In the genomic region with DNA sequence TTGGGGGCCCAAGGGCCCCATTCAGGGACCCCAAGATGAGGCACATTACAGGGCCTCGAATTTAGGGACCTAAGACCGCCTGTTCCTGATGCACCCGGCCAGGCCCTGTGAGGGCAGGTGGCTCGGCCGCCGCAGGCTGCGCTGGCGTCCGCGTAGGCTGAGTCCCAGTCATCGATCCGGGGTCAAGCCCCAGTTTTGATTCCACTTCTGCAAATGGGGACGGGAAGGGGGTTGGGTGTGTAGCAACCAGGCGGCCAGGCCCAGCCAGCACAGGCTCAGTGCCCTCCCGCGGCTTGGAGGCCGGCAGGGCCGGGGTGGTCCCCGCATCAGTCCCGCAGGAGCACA, we compare ENCODE assay signal across 8 cellular contexts. TPM values are rescaled to one million over a fixed set of nuclear protein-coding genes. Genes with fewer than 3 reads are reported as not detected.
DNase-seq lines count a peak whose midpoint lies in the region; ATAC-seq, FAIRE-seq and TF ChIP-seq lines count a peak whose summit lies in the region.

No MANE protein-coding gene starts in this region.

- ATAC-seq in A549 (peak in 1 of 2 experiments; percentile 81; a peak in 2 of 6 replicates), left lobe of liver (peak; percentile 81), GM21619 (IDR thresholded peaks at IDR 0.05; ENCODE audit: unreplicated experiment) (no peak)
- ATAC-seq in activated naive CD8-positive, alpha-beta T cell treated with anti-CD3 and anti-CD28 coated beads, Interleukin-2, amount 10 ng/mL, durations not matched to agents 7 days and 5 days (ENCODE audit: low read depth) = no peak

- no peak overlapping the region for H3K27ac Mint-ChIP-seq in H9
- H3K27ac Mint-ChIP-seq in activated naive CD8-positive, alpha-beta T cell treated with anti-CD3 and anti-CD28 coated beads, Interleukin-2, amount 10 ng/mL, durations not matched to agents 7 days and 5 days = peak overlapping the region; percentile 96

- H3K36me3 Mint-ChIP-seq in H9 (ENCODE audit: insufficient read depth in 1 of 3, low read depth in 3 of 3) = no peaks in the 10 kb centered on the region
- peaks cover 1% of the 10 kb centered on the region for H3K36me3 Mint-ChIP-seq in activated naive CD8-positive, alpha-beta T cell treated with anti-CD3 and anti-CD28 coated beads, Interleukin-2, amount 10 ng/mL, durations not matched to agents 7 days and 5 days

- H3K27ac ChIP-seq in A549 (peak overlapping the region; percentile 77 to 95), H9 (ENCODE audit: insufficient read length, low read depth, low read length) (no peak overlapping the region), tibial nerve (peak overlapping the region in 3 of 4 donors; percentile 11 to 78 (median 58))

- H3K23ac ChIP-seq in H9 (ENCODE audit: insufficient read length, low read depth, low read length) = no peak overlapping the region

- H3K4me2 ChIP-seq in A549 = peak overlapping the region; percentile 67
- peak overlapping the region; percentile 99 for H3K4me2 ChIP-seq in H9 (ENCODE audit: insufficient read depth, insufficient read length, low read length)

- peaks cover 1% of the 10 kb centered on the region for H3K27me3 Mint-ChIP-seq in H9 (ENCODE audit: low read depth)
- no peaks in the 10 kb centered on the region for H3K27me3 Mint-ChIP-seq in activated naive CD8-positive, alpha-beta T cell treated with anti-CD3 and anti-CD28 coated beads, Interleukin-2, amount 10 ng/mL, durations not matched to agents 7 days and 5 days

- no peak overlapping the region for H2BK12ac ChIP-seq in H9 (ENCODE audit: insufficient read length, low read depth, low read length)

- no peak overlapping the region for H2AK5ac ChIP-seq in H9 (ENCODE audit: insufficient read length, low read length)

- peaks cover 4% of the 10 kb centered on the region for H3K23me2 ChIP-seq in H9 (ENCODE audit: insufficient read length, low read depth, low read length, poor library complexity, severe bottlenecking)

- no peak overlapping the region for H2BK5ac ChIP-seq in H9 (ENCODE audit: insufficient read length, low read length)

- H3K9ac ChIP-seq in H9 (ENCODE audit: extremely low read depth, insufficient read length, low read length) = peak overlapping the region; percentile 91

- TF ChIP-seq EP300 in A549 (IDR thresholded peaks at IDR 0.05) (no peak), tibial nerve (IDR thresholded peaks at IDR 0.05) (no peak)

- no peak for TF ChIP-seq CTCF in A549 (IDR thresholded peaks at IDR 0.05)
- no peak for TF ChIP-seq CTCF in H9 (conservative IDR thresholded peaks at IDR 0.05)
- no peak for TF ChIP-seq CTCF in tibial nerve (IDR thresholded peaks at IDR 0.05)

- H4K8ac ChIP-seq in H9 (replicated peaks; ENCODE audit: insufficient read length, low read depth, low read length) = no peak overlapping the region

- POLR2A ChIA-PET in A549 (lab: Yijun Ruan, JAX) = no interaction called here
- POLR2A ChIA-PET in activated naive CD8-positive, alpha-beta T cell treated with anti-CD3 and anti-CD28 coated beads, Interleukin-2, amount 10 ng/mL, durations not matched to agents 7 days and 5 days (lab: Charles Lee) = no interaction called here

- H3K4me1 ChIP-seq in A549 (no peaks in the 10 kb centered on the region), H9 (ENCODE audit: insufficient read depth, low read length) (no peaks in the 10 kb centered on the region; the same call in 1 of the 2 replicates), tibial nerve (peaks cover 0 to 10% (median 3%) of the 10 kb centered on the region in 4 donors)

- H3K4me3 ChIP-seq in A549 (peak overlapping the region; percentile 62), tibial nerve (peak overlapping the region; percentile 49 to 66 (median 54))

- H3K18ac ChIP-seq in H9 (ENCODE audit: insufficient read length, low read depth, low read length) = peak overlapping the region; percentile 73

- no peak overlapping the region for H4K5ac ChIP-seq in H9 (ENCODE audit: insufficient read length, low read depth, low read length)

- FAIRE-seq in A549 (lab: Jason Lieb, UNC) = no peak
- FAIRE-seq in frontal cortex (lab: Jason Lieb, UNC) = no peak

- peaks cover 0 to under 1% (median 0%) of the 10 kb centered on the region in 3 donors for H3K36me3 ChIP-seq in tibial nerve

- no peak for TF ChIP-seq POLR2A in A549 (IDR thresholded peaks at IDR 0.05; ENCODE audit: low read length)
- TF ChIP-seq POLR2A in tibial nerve (IDR thresholded peaks at IDR 0.05) = no peak

- H2BK120ac ChIP-seq in H9 (ENCODE audit: low read depth, low read length, poor library complexity, severe bottlenecking) = no peak overlapping the region

- no peak overlapping the region for H3K4ac ChIP-seq in H9 (ENCODE audit: low read depth, low read length)

- H3K27me3 ChIP-seq in H9 (ENCODE audit: insufficient read depth, low read length) (no peaks in the 10 kb centered on the region), tibial nerve (no peaks in the 10 kb centered on the region)

- peak overlapping the region; percentile 88 to 89 for H3K4me3 Mint-ChIP-seq in H9
- peak overlapping the region; percentile 93 for H3K4me3 Mint-ChIP-seq in activated naive CD8-positive, alpha-beta T cell treated with anti-CD3 and anti-CD28 coated beads, Interleukin-2, amount 10 ng/mL, durations not matched to agents 7 days and 5 days

- no peak overlapping the region for H2BK20ac ChIP-seq in H9 (ENCODE audit: low read depth, low read length, poor library complexity, severe bottlenecking)

- no peak overlapping the region for H2AFZ ChIP-seq in H9 (ENCODE audit: low read length)

- no peak overlapping the region for H2BK15ac ChIP-seq in H9 (ENCODE audit: low read depth, low read length)

- DNase-seq in A549 (ENCODE audit: low read depth in 1 of 2, low spot score in 1 of 2) (no peak), H9 (no peak), left lobe of liver (ENCODE audit: low spot score) (no peak), tibial nerve (ENCODE audit: low spot score in 2 of 2) (no peak), SW480 (ENCODE audit: low spot score) (no peak), frontal cortex (ENCODE audit: low spot score in 2 of 2) (no peak)
- no peak for DNase-seq in activated naive CD8-positive, alpha-beta T cell treated with anti-CD3 and anti-CD28 coated beads, Interleukin-2, amount 10 ng/mL, durations not matched to agents 7 days and 5 days

- no peaks in the 10 kb centered on the region for H3K79me1 ChIP-seq in H9 (ENCODE audit: insufficient read depth, low read depth, low read length, poor library complexity, severe bottlenecking)

- WGBS in A549 (ENCODE audit: missing lambda C conversion rate) = no CpG with 5 or more reads among the region's 20 CpGs
- no CpG with 5 or more reads among the region's 20 CpGs for WGBS in H9 (ENCODE audit: extremely low coverage, insufficient read length, low lambda C conversion rate)
- 30% methylated on average over 12 of the region's 20 CpGs; no CpG with 5 or more reads in 1 of the 2 donors for WGBS in tibial nerve, 2 donors

- no peak for TF ChIP-seq RAD21 in A549 (conservative IDR thresholded peaks at IDR 0.05 in 1 of 2, IDR thresholded peaks at IDR 0.05 in 1 of 2)

- peak overlapping the region; percentile 79; the same call in 1 of the 2 replicates for H3K14ac ChIP-seq in H9 (ENCODE audit: insufficient read depth, low read length)

- no peak overlapping the region for H3K56ac ChIP-seq in H9 (ENCODE audit: insufficient read length, low read depth, low read length)

- H3K9me3 ChIP-seq in A549 (peaks cover 5% of the 10 kb centered on the region; the same call in 1 of the 3 replicates), H9 (ENCODE audit: control insufficient read depth, low read depth, low read length) (no peaks in the 10 kb centered on the region), tibial nerve (no peaks in the 10 kb centered on the region)

- H3K79me2 ChIP-seq in H9 (ENCODE audit: insufficient read depth, low read length) = no peaks in the 10 kb centered on the region

- no peaks in the 10 kb centered on the region for H4K20me1 ChIP-seq in H9 (ENCODE audit: control insufficient read depth, insufficient read depth, insufficient read length)

- CTCF ChIA-PET in A549 (lab: Yijun Ruan, JAX) = no interaction called here

- H3K9me3 Mint-ChIP-seq in H9 = no peaks in the 10 kb centered on the region
- H3K9me3 Mint-ChIP-seq in activated naive CD8-positive, alpha-beta T cell treated with anti-CD3 and anti-CD28 coated beads, Interleukin-2, amount 10 ng/mL, durations not matched to agents 7 days and 5 days = no peaks in the 10 kb centered on the region

- peaks cover 13 to 14% of the 10 kb centered on the region in 2 experiments for H3K4me1 Mint-ChIP-seq in H9
- H3K4me1 Mint-ChIP-seq in activated naive CD8-positive, alpha-beta T cell treated with anti-CD3 and anti-CD28 coated beads, Interleukin-2, amount 10 ng/mL, durations not matched to agents 7 days and 5 days = peaks cover 8% of the 10 kb centered on the region

- H3T11ph ChIP-seq in H9 (ENCODE audit: low read length) = no peak overlapping the region

- H4K91ac ChIP-seq in H9 (ENCODE audit: insufficient read length, low read depth, low read length) = no peak overlapping the region

TF ChIP-seq in A549, 52 proteins besides CTCF, POLR2A, EP300 and RAD21 (continues in another document):
- no peak for TF ChIP-seq MAFK (IDR thresholded peaks at IDR 0.05; ENCODE audit: partially characterized antibody)

RNA-seq across cellular contexts. Expression of a gene that starts 0.3 kb away (rescaled TPM):
- polyA plus RNA-seq in A549 (2011; rRNA removed) (20.7 and 24.7 TPM in 2 replicates), A549 (2017; fragmentation: RNase III; extraction: RNeasy Plus Mini Kit Qiagen cat#74134 plus additional on column Dnase treatment) (9.7 to 10.7 TPM (median 9.8 TPM) in 3 replicates)
- polyA plus RNA-seq in A549 (2012; cell fraction: cytosol; rRNA removed) = 10.6 and 12.8 TPM in 2 replicates
- 4.7 and 7.9 TPM in 2 replicates for polyA plus RNA-seq in A549 (2012; cell fraction: nucleus; rRNA removed)
- polyA minus RNA-seq in A549 (2011; rRNA and poly(A)+ RNA removed) = 13.4 and 16.4 TPM in 2 replicates
- total RNA-seq in H9 (2021) (19.7 and 21.4 TPM in 2 replicates), left lobe of liver (15.6 TPM), tibial nerve (10 to 100 TPM in 3 of 4 donors, 1 to 10 TPM in 1; 6.6 to 13.0 (median 10.7) TPM), frontal cortex (5.7 TPM)
- total RNA-seq in activated naive CD8-positive, alpha-beta T cell treated with anti-CD3 and anti-CD28 coated beads, Interleukin-2, amount 10 ng/mL, durations not matched to agents 7 days and 5 days = 1 to 10 TPM; 5.0 to 5.5 TPM
